Comparison of ENCODE assay signal across 1 cellular context in genomic region chr1:15217654-15218053, GRCh38.
TF ChIP-seq lines count a peak whose summit lies in the region.

No MANE protein-coding gene starts in this region.

TF ChIP-seq in K562, 482 proteins besides CTCF, POLR2A, EP300 and RAD21:
- TF ChIP-seq PRDM10 (IDR thresholded peaks at IDR 0.05; ENCODE audit: partially characterized antibody) (peak; percentile 79), RBFOX2 (IDR thresholded peaks at IDR 0.05; ENCODE audit: low read depth, low read length) (no peak)
